Comparison of ENCODE assay signal across 8 cellular contexts in the genomic region with DNA sequence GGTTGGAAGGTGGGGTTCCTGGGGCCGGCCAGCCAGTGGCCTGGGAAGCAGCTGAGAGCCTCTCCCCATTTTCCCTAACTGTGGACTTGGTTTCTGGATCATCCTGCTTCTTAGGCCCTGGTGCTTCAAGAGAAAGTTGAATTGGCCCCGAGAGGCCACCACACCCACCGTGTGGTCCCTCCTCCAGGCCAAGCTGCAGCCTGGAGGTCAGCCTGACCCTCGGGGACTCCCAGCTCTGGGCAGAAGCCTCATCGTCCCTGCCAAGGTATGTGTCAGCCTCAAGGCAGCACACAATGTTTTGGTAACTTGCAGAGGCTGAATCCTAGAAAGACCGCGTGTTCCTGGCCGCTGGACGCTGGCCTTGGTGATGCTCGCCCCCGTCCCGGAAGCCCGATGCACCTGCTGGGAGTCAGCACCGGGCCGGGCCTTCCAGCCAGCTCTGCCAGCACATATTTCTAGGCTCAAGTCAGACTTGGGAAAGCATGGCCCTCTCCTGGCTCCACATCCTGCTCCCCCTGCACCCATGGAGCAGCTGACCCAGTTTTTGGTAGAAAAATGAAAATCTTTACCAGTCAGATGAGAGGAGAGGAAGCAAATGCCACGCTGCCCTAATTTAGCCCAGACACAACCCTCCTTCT.
DNase-seq lines count a peak whose midpoint lies in the region; ATAC-seq and TF ChIP-seq lines count a peak whose summit lies in the region.

No MANE protein-coding gene starts in this region.

- H3K36me3 Mint-ChIP-seq in activated T-cell treated with anti-CD3 and anti-CD28 coated beads, Interleukin-2, amount 50 U/mL, for 24 hours (ENCODE audit: low read depth) = no peaks in the 10 kb centered on the region

- H3K27ac ChIP-seq in mesodermal cell (ENCODE audit: low read depth, low read length, severe bottlenecking) (peak overlapping the region; percentile 92), uterus (peak overlapping the region; percentile 64 to 69)

- peak; percentile 45 for DNase-seq in activated T-cell treated with anti-CD3 and anti-CD28 coated beads, Interleukin-2, amount 50 U/mL, for 24 hours
- DNase-seq in activated T-cell treated with anti-CD3 and anti-CD28 coated beads for 4 hours = no peak
- peak; percentile 74 for DNase-seq in cerebellum (ENCODE audit: low spot score)
- peak; percentile 90 to 93 for DNase-seq in uterus
- no peak for DNase-seq in NCI-H1092 (lab: John Stamatoyannopoulos, UW)

- intact Hi-C loops in uterus (cut with DNase I; ENCODE audit: low total_unique reads) = no loop called here

- H3K36me3 ChIP-seq in mesodermal cell (ENCODE audit: control insufficient read depth, insufficient read depth, low read length) (peaks cover 7% of the 10 kb centered on the region), uterus (no peaks in the 10 kb centered on the region)

- H3K9me3 ChIP-seq in mesodermal cell (ENCODE audit: control insufficient read depth, low read length) (no peaks in the 10 kb centered on the region), uterus (no peaks in the 10 kb centered on the region)

- TF ChIP-seq POLR2A in uterus (IDR thresholded peaks at IDR 0.05) = no peak

- H3K4me3 Mint-ChIP-seq in activated T-cell treated with anti-CD3 and anti-CD28 coated beads, Interleukin-2, amount 50 U/mL, for 24 hours = peak overlapping the region; percentile 56

- H3K4me1 ChIP-seq in mesodermal cell (ENCODE audit: control insufficient read depth, insufficient read depth, low read length, poor library complexity, severe bottlenecking) (peaks cover 40% of the 10 kb centered on the region), uterus (peaks cover 6 to 11% of the 10 kb centered on the region in 2 donors)

- TF ChIP-seq CTCF in uterus (IDR thresholded peaks at IDR 0.05) = no peak

- 65 to 67% methylated on average over 14 of the region's 16 CpGs for WGBS in mesodermal cell (ENCODE audit: insufficient coverage in 2 of 2), 2 experiments

- ATAC-seq in activated CD4-positive, CD25-positive, alpha-beta regulatory T cell treated with anti-CD3 and anti-CD28 coated beads, Interleukin-2, amount 50 U/mL, for 24 hours = no peak
- no peak for ATAC-seq in GM21786 (IDR thresholded peaks at IDR 0.05; ENCODE audit: unreplicated experiment)

- H3K27me3 Mint-ChIP-seq in activated T-cell treated with anti-CD3 and anti-CD28 coated beads, Interleukin-2, amount 50 U/mL, for 24 hours = peaks cover 26% of the 10 kb centered on the region

- H3K4me3 ChIP-seq in mesodermal cell (ENCODE audit: extremely low read depth, insufficient read depth, low read length, poor library complexity, severe bottlenecking) (no peak overlapping the region), uterus (no peak overlapping the region)

- H3K9me3 Mint-ChIP-seq in activated T-cell treated with anti-CD3 and anti-CD28 coated beads, Interleukin-2, amount 50 U/mL, for 24 hours = no peaks in the 10 kb centered on the region

- H3K27ac Mint-ChIP-seq in activated T-cell treated with anti-CD3 and anti-CD28 coated beads, Interleukin-2, amount 50 U/mL, for 24 hours = peak overlapping the region; percentile 93

- H3K27me3 ChIP-seq in uterus = no peaks in the 10 kb centered on the region

- H3K4me1 Mint-ChIP-seq in activated T-cell treated with anti-CD3 and anti-CD28 coated beads, Interleukin-2, amount 50 U/mL, for 24 hours (ENCODE audit: low read depth) = peaks cover 54% of the 10 kb centered on the region

Comparison
In these comparisons a context has a peak if more than half of its experiments do, and no peak if none do; other contexts are left out.
1. DNase-seq: peak in activated T-cell treated with anti-CD3 and anti-CD28 coated beads, Interleukin-2, amount 50 U/mL, for 24 hours (single experiment), cerebellum (single experiment) and uterus (2 of 2); none in activated T-cell treated with anti-CD3 and anti-CD28 coated beads for 4 hours (single experiment) and NCI-H1092 (single experiment).